ENCODE assay signal across 13 cellular contexts in the genomic region with DNA sequence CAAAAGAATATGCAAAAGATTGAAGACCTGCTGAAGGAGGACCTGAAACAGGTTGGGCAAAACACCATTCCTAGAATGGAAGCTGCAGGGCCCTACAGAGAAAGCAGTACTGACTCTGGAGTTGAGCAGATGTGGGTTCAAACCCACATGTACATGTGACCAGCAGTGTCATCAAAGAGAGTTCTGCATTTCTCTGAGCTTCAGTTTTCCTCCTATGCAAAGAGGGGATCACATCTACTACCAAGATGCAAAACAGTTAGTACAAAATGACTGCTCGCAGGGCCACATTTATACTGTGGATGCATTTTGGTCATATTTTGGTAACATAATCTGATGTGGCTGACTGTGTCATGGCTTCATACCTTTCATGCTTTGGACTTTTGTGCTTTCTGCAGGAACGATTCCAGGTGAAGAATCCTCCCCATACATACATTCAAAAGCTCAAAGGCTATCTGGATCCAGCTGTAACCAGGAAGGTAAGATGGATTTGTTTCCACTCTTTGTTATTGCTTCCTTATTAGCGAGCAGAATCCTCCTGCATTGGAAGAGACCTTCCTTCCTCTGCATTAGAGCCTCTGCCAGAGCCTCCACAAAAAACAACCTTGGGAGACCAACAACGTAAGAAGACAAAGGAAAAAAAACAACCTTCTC.
DNase-seq lines count a peak whose midpoint lies in the region; ATAC-seq, FAIRE-seq and TF ChIP-seq lines count a peak whose summit lies in the region.
"Had no signal": no experiment of that assay in that cellular context is flagged by ENCODE, and none has a peak within 500 bp of the region (broad histone marks: within the 10 kb centered on the region; RNA-seq: fewer than 3 reads in every experiment).

No MANE protein-coding gene starts in this region.

- H3F3A ChIP-seq in PC-3 (ENCODE audit: low read length, unreplicated experiment), result no peaks in the 10 kb centered on the region

- DNase-seq in GM12865 (ENCODE audit: low read depth) (peak; percentile 12), PC-3 (no peak), esophagus muscularis mucosa (ENCODE audit: extremely low spot score) (no peak), progenitor cell of endocrine pancreas (ENCODE audit: low spot score, unreplicated experiment) (no peak), NCI-H2081 (lab: John Stamatoyannopoulos, UW) (no peak), NCI-H2107 treated with DMSO at 0.1 percent for 48 hours (lab: John Stamatoyannopoulos, UW; ENCODE audit: unreplicated experiment) (no peak), urothelium cell line (ENCODE audit: low spot score) (no peak)
- DNase-seq: NCI-H446, SIG-M5 had no signal

- intact Hi-C loops in PC-3 (cut with micrococcal nuclease), result loop anchor here (2.0 kb wide), 1 partner anchor 18 kb away; no protein-coding TSS in a partner anchor
- intact Hi-C loops in esophagus muscularis mucosa (cut with DNase I), result no loop called here

- TF ChIP-seq POLR2A in esophagus muscularis mucosa (IDR thresholded peaks at IDR 0.05; ENCODE audit: low read depth), result no peak

- peak overlapping the region; percentile 35 for H3K9ac ChIP-seq in PC-3 (ENCODE audit: low read length)

- CTCF ChIA-PET in PC-3 (lab: Charles Lee), result interaction anchor here (1.0 kb wide), 1 partner anchor 97 kb away, joined by 3 read pairs; no protein-coding TSS in a partner anchor

- TF ChIP-seq CTCF in GM12865 (IDR thresholded peaks at IDR 0.05; ENCODE audit: insufficient read depth, low read depth, low read length, missing control alignments), result no peak
- no peak for TF ChIP-seq CTCF in PC-3 (conservative IDR thresholded peaks at IDR 0.05; ENCODE audit: low read depth, low read length)
- no peak for TF ChIP-seq CTCF in esophagus muscularis mucosa (IDR thresholded peaks at IDR 0.05)
- TF ChIP-seq CTCF in progenitor cell of endocrine pancreas (IDR thresholded peaks at IDR 0.05; ENCODE audit: unreplicated experiment), result no peak

- peak overlapping the region; percentile 52 for H3K27ac Mint-ChIP-seq in progenitor cell of endocrine pancreas
- H3K27ac Mint-ChIP-seq: activated T-helper 17 cell treated with anti-CD3 and anti-CD28 coated beads, Interleukin-2, amount 50 U/mL, for 72 hours; stimulated activated effector memory CD8-positive, alpha-beta T cell treated with anti-CD3 and anti-CD28 coated beads, Interleukin-12 subunit alpha, Interleukin-12 subunit beta, amount 100 ng/mL, for 72 hours had no signal

- WGBS in esophagus muscularis mucosa, result 59% methylated on average over 4 of the region's 4 CpGs

- H3K27me3 ChIP-seq in PC-3 (ENCODE audit: low read length) (no peaks in the 10 kb centered on the region), esophagus muscularis mucosa (no peaks in the 10 kb centered on the region)

- peak overlapping the region; percentile 62 for H2AFZ ChIP-seq in PC-3 (ENCODE audit: low read length)

- POLR2A ChIA-PET in PC-3 (lab: Charles Lee; ENCODE audit: unreplicated experiment), result interaction anchor here (0.6 kb wide), 1 partner anchor 207 kb away, joined by 7 read pairs; no protein-coding TSS in a partner anchor

- peak overlapping the region; percentile 75 for H3K4me2 ChIP-seq in PC-3 (ENCODE audit: low read length)

- H3K4me3 ChIP-seq in GM12865 (ENCODE audit: low read depth, low read length) (no peak overlapping the region), PC-3 (ENCODE audit: low read length) (peak overlapping the region; percentile 46), esophagus muscularis mucosa (no peak overlapping the region)

- no peak for FAIRE-seq in urothelium cell line (lab: Jason Lieb, UNC)

- no peaks in the 10 kb centered on the region for H3K9me3 ChIP-seq in PC-3 (ENCODE audit: low read length)
- H3K9me3 ChIP-seq in esophagus muscularis mucosa, result no peaks in the 10 kb centered on the region

- no peaks in the 10 kb centered on the region for H3K27me3 Mint-ChIP-seq in progenitor cell of endocrine pancreas

- no TSS peak for BruUV-seq in PC-3 (replicated peaks; lab: Mats Ljungman, UMichigan)

- H3K27ac ChIP-seq in PC-3 (ENCODE audit: low read length) (peak overlapping the region; percentile 90), esophagus muscularis mucosa (replicated peaks in 1 of 4) (peak overlapping the region; percentile 24 to 43 (median 40))

- peaks cover 21% of the 10 kb centered on the region for H3K4me1 Mint-ChIP-seq in progenitor cell of endocrine pancreas (ENCODE audit: low read depth)
- H3K4me1 Mint-ChIP-seq: activated T-helper 17 cell treated with anti-CD3 and anti-CD28 coated beads, Interleukin-2, amount 50 U/mL, for 72 hours; stimulated activated effector memory CD8-positive, alpha-beta T cell treated with anti-CD3 and anti-CD28 coated beads, Interleukin-12 subunit alpha, Interleukin-12 subunit beta, amount 100 ng/mL, for 72 hours had no signal

- peaks cover 4% of the 10 kb centered on the region; the same call in 1 of the 2 replicates for H3K79me2 ChIP-seq in PC-3 (ENCODE audit: low read length)

- H3K36me3 ChIP-seq in PC-3 (ENCODE audit: low read depth, low read length), result no peaks in the 10 kb centered on the region
- H3K36me3 ChIP-seq in esophagus muscularis mucosa, result peaks cover 0 to 6% (median 0%) of the 10 kb centered on the region in 4 donors

- H3K36me3 Mint-ChIP-seq in progenitor cell of endocrine pancreas (ENCODE audit: insufficient read depth), result peaks cover 18% of the 10 kb centered on the region
- H3K36me3 Mint-ChIP-seq: stimulated activated effector memory CD8-positive, alpha-beta T cell treated with anti-CD3 and anti-CD28 coated beads, Interleukin-12 subunit alpha, Interleukin-12 subunit beta, amount 100 ng/mL, for 72 hours had no signal

- peaks cover 27% of the 10 kb centered on the region for H3K4me1 ChIP-seq in PC-3 (ENCODE audit: insufficient read depth, low read length)
- peaks cover 0 to 22% (median 13%) of the 10 kb centered on the region in 4 donors for H3K4me1 ChIP-seq in esophagus muscularis mucosa

- H3K4me3 Mint-ChIP-seq in progenitor cell of endocrine pancreas (ENCODE audit: low read depth), result no peak overlapping the region
- H3K4me3 Mint-ChIP-seq: activated T-helper 17 cell treated with anti-CD3 and anti-CD28 coated beads, Interleukin-2, amount 50 U/mL, for 72 hours; stimulated activated effector memory CD8-positive, alpha-beta T cell treated with anti-CD3 and anti-CD28 coated beads, Interleukin-12 subunit alpha, Interleukin-12 subunit beta, amount 100 ng/mL, for 72 hours had no signal

- no peaks in the 10 kb centered on the region for H3K9me2 ChIP-seq in PC-3 (replicated peaks; ENCODE audit: low read length)

- ATAC-seq in PC-3, result peak; percentile 5
- ATAC-seq in HG03354 (IDR thresholded peaks at IDR 0.05; ENCODE audit: poor library complexity, severe bottlenecking, unreplicated experiment), result no peak
- ATAC-seq: activated CD4-positive, CD25-positive, alpha-beta regulatory T cell treated with anti-CD3 and anti-CD28 coated beads, Interleukin-2, amount 50 U/mL, for 24 hours; activated T-helper 17 cell treated with anti-CD3 and anti-CD28 coated beads, Interleukin-2, amount 50 U/mL, for 72 hours; stimulated activated effector memory CD8-positive, alpha-beta T cell treated with anti-CD3 and anti-CD28 coated beads, Interleukin-12 subunit alpha, Interleukin-12 subunit beta, amount 100 ng/mL, for 72 hours had no signal

- no peaks in the 10 kb centered on the region for H3K9me3 Mint-ChIP-seq in progenitor cell of endocrine pancreas (ENCODE audit: low read depth)
- H3K9me3 Mint-ChIP-seq: activated T-helper 17 cell treated with anti-CD3 and anti-CD28 coated beads, Interleukin-2, amount 50 U/mL, for 72 hours; stimulated activated effector memory CD8-positive, alpha-beta T cell treated with anti-CD3 and anti-CD28 coated beads, Interleukin-12 subunit alpha, Interleukin-12 subunit beta, amount 100 ng/mL, for 72 hours had no signal

- no peaks in the 10 kb centered on the region for H4K20me1 ChIP-seq in PC-3 (ENCODE audit: low read length)

- TF ChIP-seq EP300 in esophagus muscularis mucosa (IDR thresholded peaks at IDR 0.05), result no peak
